ENCODE assay signal across 13 cellular contexts in genomic region chr2:63875143-63875542, GRCh38. TPM values are rescaled to one million over a fixed set of nuclear protein-coding genes. Genes with fewer than 3 reads are reported as not detected.
DNase-seq lines count a peak whose midpoint lies in the region; ATAC-seq and TF ChIP-seq lines count a peak whose summit lies in the region.
"Had no signal": no experiment of that assay in that cellular context is flagged by ENCODE, and none has a peak within 500 bp of the region (broad histone marks: within the 10 kb centered on the region; RNA-seq: fewer than 3 reads in every experiment).

No MANE protein-coding gene starts in this region.

- peaks cover 32% of the 10 kb centered on the region for H3K4me1 Mint-ChIP-seq in CD8-positive, alpha-beta T cell (ENCODE audit: low read depth)
- peaks cover 19% of the 10 kb centered on the region for H3K4me1 Mint-ChIP-seq in T-helper 17 cell
- H3K4me1 Mint-ChIP-seq in Calu3 (ENCODE audit: low read depth, unreplicated experiment): peaks cover 21% of the 10 kb centered on the region

- no TSS peak for BruUV-seq in Calu3 (replicated peaks; lab: Mats Ljungman, UMichigan)

- H3K27me3 ChIP-seq in CD8-positive, alpha-beta T cell (ENCODE audit: insufficient read depth, low read length): no peaks in the 10 kb centered on the region
- no peaks in the 10 kb centered on the region for H3K27me3 ChIP-seq in adrenal gland

- no peak overlapping the region for H3K4me3 ChIP-seq in CD8-positive, alpha-beta T cell (ENCODE audit: low read depth, low read length)
- no peak overlapping the region for H3K4me3 ChIP-seq in adrenal gland
- H3K4me3 ChIP-seq: GM12878 had no signal

- peaks cover 70% of the 10 kb centered on the region for H3K36me3 Mint-ChIP-seq in CD8-positive, alpha-beta T cell
- no peaks in the 10 kb centered on the region for H3K36me3 Mint-ChIP-seq in T-helper 17 cell (ENCODE audit: low read depth)
- peaks cover 30% of the 10 kb centered on the region for H3K36me3 Mint-ChIP-seq in Calu3 (ENCODE audit: insufficient read depth, unreplicated experiment)

- 75 to 94% (median 82%) methylated on average over 1 of the region's 1 CpG for WGBS in adrenal gland, 4 donors

- H3K4me1 ChIP-seq in CD8-positive, alpha-beta T cell (ENCODE audit: insufficient read depth, low read length): no peaks in the 10 kb centered on the region
- peaks cover 0 to 26% of the 10 kb centered on the region in 2 donors for H3K4me1 ChIP-seq in adrenal gland (replicated peaks in 1 of 2)

- peak overlapping the region; percentile 70 for H3K27ac Mint-ChIP-seq in CD8-positive, alpha-beta T cell
- H3K27ac Mint-ChIP-seq in T-helper 17 cell (peak overlapping the region; percentile 75), Calu3 (ENCODE audit: unreplicated experiment) (no peak overlapping the region)
- H3K27ac Mint-ChIP-seq: activated CD4-positive, alpha-beta T cell treated with anti-CD3 and anti-CD28 coated beads, Interleukin-2, amount 10 ng/mL, durations not matched to agents 24 days and 14 days had no signal

- CTCF ChIA-PET in CD8-positive, alpha-beta T cell (lab: Charles Lee): interaction anchor here (1.1 kb wide), 1 partner anchor 14 kb away, joined by 5 read pairs; no protein-coding TSS in a partner anchor
- CTCF ChIA-PET in Calu3 (lab: Charles Lee): no interaction called here

- no peaks in the 10 kb centered on the region for H3K9me3 Mint-ChIP-seq in CD8-positive, alpha-beta T cell
- peaks cover 2% of the 10 kb centered on the region for H3K9me3 Mint-ChIP-seq in Calu3 (ENCODE audit: low read depth, unreplicated experiment)

- no peak for ATAC-seq in CD8-positive, alpha-beta T cell
- ATAC-seq in T-helper 17 cell (no peak), GM18505 (IDR thresholded peaks at IDR 0.05; ENCODE audit: unreplicated experiment) (no peak)
- ATAC-seq: GM12878 had no signal

- H3K9me3 ChIP-seq in CD8-positive, alpha-beta T cell (ENCODE audit: low read length): no peaks in the 10 kb centered on the region
- H3K9me3 ChIP-seq in T-helper 17 cell (ENCODE audit: control insufficient read depth, low read length, poor library complexity, severe bottlenecking) (no peaks in the 10 kb centered on the region), adrenal gland (replicated peaks in 1 of 3) (no peaks in the 10 kb centered on the region)

- no peak for DNase-seq in CD8-positive, alpha-beta T cell
- DNase-seq in T-helper 17 cell (no peak), epithelial cell of prostate (ENCODE audit: low read depth, low spot score) (no peak), pons (ENCODE audit: low spot score) (peak; percentile 37), Calu3 (no peak), activated gamma-delta T cell (lab: John Stamatoyannopoulos, UW) (no peak), adrenal gland (no peak)
- DNase-seq: activated CD4-positive, alpha-beta T cell treated with anti-CD3 and anti-CD28 coated beads, Interleukin-2, amount 10 ng/mL, durations not matched to agents 24 days and 14 days; NCI-H510A; stimulated activated naive CD8-positive, alpha-beta T cell treated with anti-CD3 and anti-CD28 coated beads, Interleukin-15, amount 100 ng/mL, for 72 hours had no signal

- H3K36me3 ChIP-seq in CD8-positive, alpha-beta T cell (ENCODE audit: insufficient read depth, low read length): peaks cover 5% of the 10 kb centered on the region
- H3K36me3 ChIP-seq in adrenal gland (replicated peaks in 1 of 2): peaks cover 0 to 5% of the 10 kb centered on the region in 2 donors

- no peak for TF ChIP-seq POLR2A in GM18505 (IDR thresholded peaks at IDR 0.05; ENCODE audit: borderline replicate concordance, extremely low read depth, insufficient read depth, insufficient read length)
- TF ChIP-seq POLR2A in adrenal gland (IDR thresholded peaks at IDR 0.05): no peak

- intact Hi-C loops in CD8-positive, alpha-beta T cell (cut with DNase I, micrococcal nuclease): no loop called here
- intact Hi-C loops in Calu3 (cut with micrococcal nuclease; ENCODE audit: unreplicated experiment): no loop called here
- intact Hi-C loops in adrenal gland (cut with DNase I): no loop called here

- H3K27me3 Mint-ChIP-seq in CD8-positive, alpha-beta T cell (ENCODE audit: low read depth): no peaks in the 10 kb centered on the region
- H3K27me3 Mint-ChIP-seq in T-helper 17 cell (no peaks in the 10 kb centered on the region), Calu3 (ENCODE audit: unreplicated experiment) (no peaks in the 10 kb centered on the region)
- H3K27me3 Mint-ChIP-seq: activated CD4-positive, alpha-beta T cell treated with anti-CD3 and anti-CD28 coated beads, Interleukin-2, amount 10 ng/mL, durations not matched to agents 24 days and 14 days; activated naive CD4-positive, alpha-beta T cell treated with anti-CD3 and anti-CD28 coated beads, Interleukin-2, amount 50 U/mL, for 24 hours; stimulated activated naive CD8-positive, alpha-beta T cell treated with anti-CD3 and anti-CD28 coated beads, Interleukin-15, amount 100 ng/mL, for 72 hours had no signal

- no peak for TF ChIP-seq CTCF in CD8-positive, alpha-beta T cell (IDR thresholded peaks at IDR 0.05)
- TF ChIP-seq CTCF in Calu3 (IDR thresholded peaks at IDR 0.05; ENCODE audit: unreplicated experiment) (no peak), adrenal gland (IDR thresholded peaks at IDR 0.05) (no peak)

- H3K27ac ChIP-seq in CD8-positive, alpha-beta T cell (ENCODE audit: low read depth, low read length): no peak overlapping the region
- peak overlapping the region; percentile 64 for H3K27ac ChIP-seq in epithelial cell of prostate
- no peak overlapping the region for H3K27ac ChIP-seq in adrenal gland

- POLR2A ChIA-PET in CD8-positive, alpha-beta T cell (lab: Charles Lee): no interaction called here

- H3K4me3 Mint-ChIP-seq in CD8-positive, alpha-beta T cell: no peak overlapping the region
- H3K4me3 Mint-ChIP-seq in T-helper 17 cell (no peak overlapping the region), Calu3 (ENCODE audit: low read depth, unreplicated experiment) (no peak overlapping the region)
- H3K4me3 Mint-ChIP-seq: activated CD4-positive, alpha-beta T cell treated with anti-CD3 and anti-CD28 coated beads, Interleukin-2, amount 10 ng/mL, durations not matched to agents 24 days and 14 days; activated naive CD4-positive, alpha-beta T cell treated with anti-CD3 and anti-CD28 coated beads, Interleukin-2, amount 50 U/mL, for 24 hours; stimulated activated naive CD8-positive, alpha-beta T cell treated with anti-CD3 and anti-CD28 coated beads, Interleukin-15, amount 100 ng/mL, for 72 hours had no signal

RNA-seq across cellular contexts. Expression of gene UGP2, which starts 33.4 kb away (rescaled TPM):
- total RNA-seq in CD8-positive, alpha-beta T cell: 10 to 100 TPM; 43.9 to 48.2 TPM
- 10 to 100 TPM; 68.7 to 82.7 TPM for total RNA-seq in T-helper 17 cell
- 120 and 134 TPM in 2 replicates for total RNA-seq in Calu3 (2022)
- total RNA-seq in adrenal gland: 100 to 1,000 TPM in 4 of 8 donors, 10 to 100 TPM in 4; 83.8 to 174 (median 106) TPM
- polyA plus RNA-seq in adrenal gland: 100 to 1,000 TPM in 1 of 3 donors, 10 to 100 TPM in 2; 62.4 to 195 (median 73.5) TPM
